ENCODE assay signal across 3 cellular contexts in the genomic region with DNA sequence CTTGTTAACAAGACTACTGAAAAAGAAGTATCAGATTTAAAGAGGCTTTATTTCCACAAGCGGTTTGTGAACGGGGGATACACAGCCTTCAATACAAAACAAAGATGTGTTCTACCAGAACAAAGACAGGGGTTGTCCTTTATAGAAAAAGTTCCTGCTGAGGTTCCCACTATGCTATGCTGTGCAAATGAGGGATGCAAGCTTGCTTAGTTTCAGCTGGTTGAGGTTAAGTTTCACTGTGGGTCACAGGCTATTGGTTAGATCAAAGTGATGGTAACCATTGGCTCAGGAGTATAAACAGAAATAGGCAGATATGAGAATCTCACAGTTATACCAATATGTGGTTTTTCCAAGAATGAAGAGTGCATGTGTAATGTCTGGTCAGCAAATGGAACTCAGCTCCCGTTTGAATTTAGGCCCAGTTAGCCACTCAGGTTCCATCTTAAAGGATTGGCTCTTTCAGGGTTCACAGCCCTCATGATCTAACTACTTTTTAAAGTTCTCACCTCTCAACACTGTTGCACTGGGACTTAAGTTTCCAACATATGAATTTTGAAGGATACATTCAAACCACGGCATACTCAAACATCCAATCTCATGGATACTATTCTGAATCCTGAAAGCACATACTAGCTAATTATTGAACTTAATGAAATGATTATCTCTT.
TF ChIP-seq lines count a peak whose summit lies in the region.

No MANE protein-coding gene starts in this region.

TF ChIP-seq in GM23338, 12 proteins besides CTCF, POLR2A, EP300 and RAD21 (continues in another document):
- TF ChIP-seq, protein P1, sequence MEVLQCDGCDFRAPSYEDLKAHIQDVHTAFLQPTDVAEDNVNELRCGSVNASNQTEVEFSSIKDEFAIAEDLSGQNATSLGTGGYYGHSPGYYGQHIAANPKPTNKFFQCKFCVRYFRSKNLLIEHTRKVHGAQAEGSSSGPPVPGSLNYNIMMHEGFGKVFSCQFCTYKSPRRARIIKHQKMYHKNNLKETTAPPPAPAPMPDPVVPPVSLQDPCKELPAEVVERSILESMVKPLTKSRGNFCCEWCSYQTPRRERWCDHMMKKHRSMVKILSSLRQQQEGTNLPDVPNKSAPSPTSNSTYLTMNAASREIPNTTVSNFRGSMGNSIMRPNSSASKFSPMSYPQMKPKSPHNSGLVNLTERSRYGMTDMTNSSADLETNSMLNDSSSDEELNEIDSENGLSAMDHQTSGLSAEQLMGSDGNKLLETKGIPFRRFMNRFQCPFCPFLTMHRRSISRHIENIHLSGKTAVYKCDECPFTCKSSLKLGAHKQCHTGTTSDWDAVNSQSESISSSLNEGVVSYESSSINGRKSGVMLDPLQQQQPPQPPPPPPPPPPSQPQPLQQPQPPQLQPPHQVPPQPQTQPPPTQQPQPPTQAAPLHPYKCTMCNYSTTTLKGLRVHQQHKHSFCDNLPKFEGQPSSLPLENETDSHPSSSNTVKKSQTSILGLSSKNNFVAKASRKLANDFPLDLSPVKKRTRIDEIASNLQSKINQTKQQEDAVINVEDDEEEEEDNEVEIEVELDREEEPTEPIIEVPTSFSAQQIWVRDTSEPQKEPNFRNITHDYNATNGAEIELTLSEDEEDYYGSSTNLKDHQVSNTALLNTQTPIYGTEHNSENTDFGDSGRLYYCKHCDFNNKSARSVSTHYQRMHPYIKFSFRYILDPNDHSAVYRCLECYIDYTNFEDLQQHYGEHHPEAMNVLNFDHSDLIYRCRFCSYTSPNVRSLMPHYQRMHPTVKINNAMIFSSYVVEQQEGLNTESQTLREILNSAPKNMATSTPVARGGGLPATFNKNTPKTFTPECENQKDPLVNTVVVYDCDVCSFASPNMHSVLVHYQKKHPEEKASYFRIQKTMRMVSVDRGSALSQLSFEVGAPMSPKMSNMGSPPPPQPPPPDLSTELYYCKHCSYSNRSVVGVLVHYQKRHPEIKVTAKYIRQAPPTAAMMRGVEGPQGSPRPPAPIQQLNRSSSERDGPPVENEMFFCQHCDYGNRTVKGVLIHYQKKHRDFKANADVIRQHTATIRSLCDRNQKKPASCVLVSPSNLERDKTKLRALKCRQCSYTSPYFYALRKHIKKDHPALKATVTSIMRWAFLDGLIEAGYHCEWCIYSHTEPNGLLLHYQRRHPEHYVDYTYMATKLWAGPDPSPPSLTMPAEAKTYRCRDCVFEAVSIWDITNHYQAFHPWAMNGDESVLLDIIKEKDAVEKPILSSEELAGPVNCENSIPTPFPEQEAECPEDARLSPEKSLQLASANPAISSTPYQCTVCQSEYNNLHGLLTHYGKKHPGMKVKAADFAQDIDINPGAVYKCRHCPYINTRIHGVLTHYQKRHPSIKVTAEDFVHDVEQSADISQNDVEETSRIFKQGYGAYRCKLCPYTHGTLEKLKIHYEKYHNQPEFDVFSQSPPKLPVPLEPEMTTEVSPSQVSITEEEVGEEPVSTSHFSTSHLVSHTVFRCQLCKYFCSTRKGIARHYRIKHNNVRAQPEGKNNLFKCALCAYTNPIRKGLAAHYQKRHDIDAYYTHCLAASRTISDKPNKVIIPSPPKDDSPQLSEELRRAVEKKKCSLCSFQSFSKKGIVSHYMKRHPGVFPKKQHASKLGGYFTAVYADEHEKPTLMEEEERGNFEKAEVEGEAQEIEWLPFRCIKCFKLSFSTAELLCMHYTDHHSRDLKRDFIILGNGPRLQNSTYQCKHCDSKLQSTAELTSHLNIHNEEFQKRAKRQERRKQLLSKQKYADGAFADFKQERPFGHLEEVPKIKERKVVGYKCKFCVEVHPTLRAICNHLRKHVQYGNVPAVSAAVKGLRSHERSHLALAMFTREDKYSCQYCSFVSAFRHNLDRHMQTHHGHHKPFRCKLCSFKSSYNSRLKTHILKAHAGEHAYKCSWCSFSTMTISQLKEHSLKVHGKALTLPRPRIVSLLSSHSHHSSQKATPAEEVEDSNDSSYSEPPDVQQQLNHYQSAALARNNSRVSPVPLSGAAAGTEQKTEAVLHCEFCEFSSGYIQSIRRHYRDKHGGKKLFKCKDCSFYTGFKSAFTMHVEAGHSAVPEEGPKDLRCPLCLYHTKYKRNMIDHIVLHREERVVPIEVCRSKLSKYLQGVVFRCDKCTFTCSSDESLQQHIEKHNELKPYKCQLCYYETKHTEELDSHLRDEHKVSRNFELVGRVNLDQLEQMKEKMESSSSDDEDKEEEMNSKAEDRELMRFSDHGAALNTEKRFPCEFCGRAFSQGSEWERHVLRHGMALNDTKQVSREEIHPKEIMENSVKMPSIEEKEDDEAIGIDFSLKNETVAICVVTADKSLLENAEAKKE (CRISPR knock-in tag; IDR thresholded peaks at IDR 0.05) = no peak
- TF ChIP-seq ZNF331 (CRISPR knock-in tag; IDR thresholded peaks at IDR 0.05; ENCODE audit: low read depth) (no peak), STAT1 (IDR thresholded peaks at IDR 0.05; ENCODE audit: unreplicated experiment) (no peak), POLR2AphosphoS5 (IDR thresholded peaks at IDR 0.05; ENCODE audit: low read depth) (no peak), NANOG (IDR thresholded peaks at IDR 0.05; ENCODE audit: borderline replicate concordance) (no peak), ZNF114 (CRISPR knock-in tag; IDR thresholded peaks at IDR 0.05) (no peak), CREB1 (CRISPR knock-in tag; IDR thresholded peaks at IDR 0.05; ENCODE audit: low read depth) (no peak), JUNB (IDR thresholded peaks at IDR 0.05; ENCODE audit: unreplicated experiment) (no peak)

TF ChIP-seq in GM12878, 131 proteins besides CTCF, POLR2A, EP300 and RAD21:
- TF ChIP-seq POU2F2 (IDR thresholded peaks at IDR 0.05; ENCODE audit: borderline replicate concordance, low read depth, low read length) = no peak

TF ChIP-seq in HepG2, 621 proteins besides CTCF, POLR2A, EP300 and RAD21:
- TF ChIP-seq, protein P2, sequence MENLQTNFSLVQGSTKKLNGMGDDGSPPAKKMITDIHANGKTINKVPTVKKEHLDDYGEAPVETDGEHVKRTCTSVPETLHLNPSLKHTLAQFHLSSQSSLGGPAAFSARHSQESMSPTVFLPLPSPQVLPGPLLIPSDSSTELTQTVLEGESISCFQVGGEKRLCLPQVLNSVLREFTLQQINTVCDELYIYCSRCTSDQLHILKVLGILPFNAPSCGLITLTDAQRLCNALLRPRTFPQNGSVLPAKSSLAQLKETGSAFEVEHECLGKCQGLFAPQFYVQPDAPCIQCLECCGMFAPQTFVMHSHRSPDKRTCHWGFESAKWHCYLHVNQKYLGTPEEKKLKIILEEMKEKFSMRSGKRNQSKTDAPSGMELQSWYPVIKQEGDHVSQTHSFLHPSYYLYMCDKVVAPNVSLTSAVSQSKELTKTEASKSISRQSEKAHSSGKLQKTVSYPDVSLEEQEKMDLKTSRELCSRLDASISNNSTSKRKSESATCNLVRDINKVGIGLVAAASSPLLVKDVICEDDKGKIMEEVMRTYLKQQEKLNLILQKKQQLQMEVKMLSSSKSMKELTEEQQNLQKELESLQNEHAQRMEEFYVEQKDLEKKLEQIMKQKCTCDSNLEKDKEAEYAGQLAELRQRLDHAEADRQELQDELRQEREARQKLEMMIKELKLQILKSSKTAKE (CRISPR knock-in tag; IDR thresholded peaks at IDR 0.05; ENCODE audit: borderline replicate concordance) = no peak
- TF ChIP-seq ZNF225 (CRISPR knock-in tag; IDR thresholded peaks at IDR 0.05) = no peak
- TF ChIP-seq, protein P3, sequence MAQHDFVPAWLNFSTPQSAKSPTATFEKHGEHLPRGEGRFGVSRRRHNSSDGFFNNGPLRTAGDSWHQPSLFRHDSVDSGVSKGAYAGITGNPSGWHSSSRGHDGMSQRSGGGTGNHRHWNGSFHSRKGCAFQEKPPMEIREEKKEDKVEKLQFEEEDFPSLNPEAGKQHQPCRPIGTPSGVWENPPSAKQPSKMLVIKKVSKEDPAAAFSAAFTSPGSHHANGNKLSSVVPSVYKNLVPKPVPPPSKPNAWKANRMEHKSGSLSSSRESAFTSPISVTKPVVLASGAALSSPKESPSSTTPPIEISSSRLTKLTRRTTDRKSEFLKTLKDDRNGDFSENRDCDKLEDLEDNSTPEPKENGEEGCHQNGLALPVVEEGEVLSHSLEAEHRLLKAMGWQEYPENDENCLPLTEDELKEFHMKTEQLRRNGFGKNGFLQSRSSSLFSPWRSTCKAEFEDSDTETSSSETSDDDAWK (CRISPR knock-in tag; IDR thresholded peaks at IDR 0.05) = no peak
- TF ChIP-seq, protein P4, sequence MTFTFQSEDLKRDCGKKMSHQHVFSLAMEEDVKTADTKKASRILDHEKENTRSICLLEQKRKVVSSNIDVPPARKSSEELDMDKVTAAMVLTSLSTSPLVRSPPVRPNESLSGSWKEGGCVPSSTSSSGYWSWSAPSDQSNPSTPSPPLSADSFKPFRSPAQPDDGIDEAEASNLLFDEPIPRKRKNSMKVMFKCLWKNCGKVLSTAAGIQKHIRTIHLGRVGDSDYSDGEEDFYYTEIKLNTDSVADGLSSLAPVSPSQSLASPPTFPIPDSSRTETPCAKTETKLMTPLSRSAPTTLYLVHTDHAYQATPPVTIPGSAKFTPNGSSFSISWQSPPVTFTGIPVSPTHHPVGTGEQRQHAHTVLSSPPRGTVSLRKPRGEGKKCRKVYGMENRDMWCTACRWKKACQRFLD (CRISPR knock-in tag; IDR thresholded peaks at IDR 0.05; ENCODE audit: borderline replicate concordance) = no peak
- TF ChIP-seq, protein P5, sequence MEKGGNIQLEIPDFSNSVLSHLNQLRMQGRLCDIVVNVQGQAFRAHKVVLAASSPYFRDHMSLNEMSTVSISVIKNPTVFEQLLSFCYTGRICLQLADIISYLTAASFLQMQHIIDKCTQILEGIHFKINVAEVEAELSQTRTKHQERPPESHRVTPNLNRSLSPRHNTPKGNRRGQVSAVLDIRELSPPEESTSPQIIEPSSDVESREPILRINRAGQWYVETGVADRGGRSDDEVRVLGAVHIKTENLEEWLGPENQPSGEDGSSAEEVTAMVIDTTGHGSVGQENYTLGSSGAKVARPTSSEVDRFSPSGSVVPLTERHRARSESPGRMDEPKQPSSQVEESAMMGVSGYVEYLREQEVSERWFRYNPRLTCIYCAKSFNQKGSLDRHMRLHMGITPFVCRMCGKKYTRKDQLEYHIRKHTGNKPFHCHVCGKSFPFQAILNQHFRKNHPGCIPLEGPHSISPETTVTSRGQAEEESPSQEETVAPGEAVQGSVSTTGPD (CRISPR knock-in tag; IDR thresholded peaks at IDR 0.05) = no peak
- no peak for TF ChIP-seq KAT2B (IDR thresholded peaks at IDR 0.05; ENCODE audit: borderline replicate concordance, low read depth, low read length)
- no peak for TF ChIP-seq ARNT (IDR thresholded peaks at IDR 0.05)
- no peak for TF ChIP-seq ZNF446 (CRISPR knock-in tag; IDR thresholded peaks at IDR 0.05)
